ENCODE assay signal across 37 cellular contexts in genomic region chr9:75988663-75989062, GRCh38.
"Had no signal": no experiment of that assay in that cellular context is flagged by ENCODE, and none has a peak within 500 bp of the region (broad histone marks: within the 10 kb centered on the region; RNA-seq: fewer than 3 reads in every experiment).

No MANE protein-coding gene starts in this region.

- H3K27me3 ChIP-seq: adrenal gland, body of pancreas, Peyer's patch had no signal

- H3K4me1 Mint-ChIP-seq: IgD-negative memory B cell had no signal

- H3K4me3 ChIP-seq: adrenal gland, body of pancreas, Peyer's patch had no signal

- H3K27me3 Mint-ChIP-seq: activated CD4-positive, alpha-beta T cell treated with anti-CD3 and anti-CD28 coated beads, Interleukin-2, amount 10 ng/mL, durations not matched to agents 24 days and 14 days; IgD-negative memory B cell had no signal

- FAIRE-seq: astrocyte had no signal

- H3K27ac Mint-ChIP-seq: activated CD4-positive, alpha-beta T cell treated with anti-CD3 and anti-CD28 coated beads, Interleukin-2, amount 10 ng/mL, durations not matched to agents 24 days and 14 days; activated CD8-positive, alpha-beta T cell treated with anti-CD3 and anti-CD28 coated beads, Interleukin-2, amount 10 ng/mL, durations not matched to agents 7 days and 5 days; activated naive CD4-positive, alpha-beta T cell treated with anti-CD3 and anti-CD28 coated beads for 36 hours; activated T-helper 1 cell treated with anti-CD3 and anti-CD28 coated beads, Interleukin-12 subunit alpha, Interleukin-12 subunit beta, Interleukin-2, Interleukin-4 antibody, amounts not matched to agents 30 ng/mL and 10 ng/mL and 1 ng/mL, durations not matched to agents 14 hours and 24 hours and 36 hours; IgD-negative memory B cell had no signal

- H3K9me3 ChIP-seq: adrenal gland, body of pancreas, Peyer's patch had no signal

- H3K9me3 Mint-ChIP-seq: activated naive CD4-positive, alpha-beta T cell treated with anti-CD3 and anti-CD28 coated beads for 36 hours; activated T-cell treated with anti-CD3 and anti-CD28 coated beads, Interleukin-2, amount 50 U/mL, for 4 hours; activated T-helper 1 cell treated with anti-CD3 and anti-CD28 coated beads, Interleukin-12 subunit alpha, Interleukin-12 subunit beta, Interleukin-2, Interleukin-4 antibody, amounts not matched to agents 30 ng/mL and 10 ng/mL and 1 ng/mL, durations not matched to agents 14 hours and 24 hours and 36 hours; IgD-negative memory B cell had no signal

- H3K27ac ChIP-seq: adrenal gland, body of pancreas, WERI-Rb-1 had no signal

- DNase-seq: activated CD4-positive, alpha-beta T cell treated with anti-CD3 and anti-CD28 coated beads for 1 hour; activated CD4-positive, alpha-beta T cell treated with anti-CD3 and anti-CD28 coated beads, Interleukin-2, amount 10 ng/mL, durations not matched to agents 24 days and 14 days; activated CD4-positive, alpha-beta T cell treated with anti-CD3 and anti-CD28 coated beads, Interleukin-2, amount 50 U/mL, for 4 hours; activated CD4-positive, CD25-positive, alpha-beta regulatory T cell; activated CD8-positive, alpha-beta T cell treated with anti-CD3 and anti-CD28 coated beads, Interleukin-2, amount 10 ng/mL, durations not matched to agents 7 days and 5 days; activated gamma-delta T cell treated with Interleukin-2 at 50 U/mL for 16 hours; activated naive CD4-positive, alpha-beta T cell treated with anti-CD3 and anti-CD28 coated beads for 36 hours; activated T-cell treated with anti-CD3 and anti-CD28 coated beads, Interleukin-2, amount 50 U/mL, for 4 hours; adrenal gland; body of pancreas; central memory CD4-positive, alpha-beta T cell; Karpas-422; KBM-7; MM.1S; MV-4-11; NCI-H1092 treated with DMSO at 0.1 percent for 48 hours; NCI-H1417; NCI-H146; NCI-H187; NCI-H2029 treated with DMSO at 0.1 percent for 48 hours; NCI-H2107; NCI-H2171; NCI-H446; NCI-H524; NCI-H69; NK-92 treated with Interleukin-12 subunit alpha and Interleukin-12 subunit beta, amount 100 ng/mL, for 24 hours; PC-3; Peyer's patch; Right ventricle myocardium superior; RPMI8226; SW 1271; T1000; WERI-Rb-1 had no signal

- H3K4me3 Mint-ChIP-seq: activated CD4-positive, alpha-beta T cell treated with anti-CD3 and anti-CD28 coated beads, Interleukin-2, amount 10 ng/mL, durations not matched to agents 24 days and 14 days; activated CD8-positive, alpha-beta T cell treated with anti-CD3 and anti-CD28 coated beads, Interleukin-2, amount 10 ng/mL, durations not matched to agents 7 days and 5 days; activated naive CD4-positive, alpha-beta T cell treated with anti-CD3 and anti-CD28 coated beads for 36 hours; activated T-cell treated with anti-CD3 and anti-CD28 coated beads, Interleukin-2, amount 50 U/mL, for 4 hours; activated T-helper 1 cell treated with anti-CD3 and anti-CD28 coated beads, Interleukin-12 subunit alpha, Interleukin-12 subunit beta, Interleukin-2, Interleukin-4 antibody, amounts not matched to agents 30 ng/mL and 10 ng/mL and 1 ng/mL, durations not matched to agents 14 hours and 24 hours and 36 hours; IgD-negative memory B cell had no signal

- H3K4me1 ChIP-seq: adrenal gland, body of pancreas had no signal

- ATAC-seq: activated CD8-positive, alpha-beta T cell treated with anti-CD3 and anti-CD28 coated beads, Interleukin-2, amount 10 ng/mL, durations not matched to agents 7 days and 5 days; activated naive CD4-positive, alpha-beta T cell treated with anti-CD3 and anti-CD28 coated beads, Interleukin-2, amount 50 U/mL, for 72 hours; activated T-cell treated with anti-CD3 and anti-CD28 coated beads, Interleukin-2, amount 50 U/mL, for 4 hours; body of pancreas; PC-3 had no signal

- H3K36me3 ChIP-seq: adrenal gland, WERI-Rb-1 had no signal
